8 cellular contexts compared by ENCODE assay signal in the genomic region with DNA sequence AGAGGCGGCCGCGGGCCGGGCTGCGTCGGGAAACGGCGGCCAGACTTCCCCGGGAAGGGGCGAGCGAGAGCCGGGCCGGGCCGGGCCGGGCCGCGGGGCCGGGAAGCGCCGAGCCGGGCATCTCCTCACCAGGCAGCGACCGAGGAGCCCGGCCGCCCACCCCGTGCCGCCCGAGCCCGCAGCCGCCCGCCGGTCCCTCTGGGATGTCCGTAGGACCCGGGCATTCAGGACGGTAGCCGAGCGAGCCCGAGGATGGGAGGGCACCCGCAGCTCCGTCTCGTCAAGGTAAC. TPM values are rescaled to one million over a fixed set of nuclear protein-coding genes. Genes with fewer than 3 reads are reported as not detected.
DNase-seq lines count a peak whose midpoint lies in the region; ATAC-seq, FAIRE-seq and TF ChIP-seq lines count a peak whose summit lies in the region.

Gene CRHR1, plus strand, starts transcription at position 28 of the 290 bp plus-strand sequence. Its CDS starts 225 bp downstream, at position 253.

- H3K27me3 Mint-ChIP-seq in central memory CD8-positive, alpha-beta T cell = peaks cover 85% of the 10 kb centered on the region
- peaks cover 82% of the 10 kb centered on the region for H3K27me3 Mint-ChIP-seq in type B pancreatic cell

- H3K9me3 ChIP-seq in muscle layer of colon (ENCODE audit: low read length) = no peaks in the 10 kb centered on the region

- H3K27ac Mint-ChIP-seq in central memory CD8-positive, alpha-beta T cell (ENCODE audit: low read depth) = no peak within 1 kb of the TSS
- no peak within 1 kb of the TSS for H3K27ac Mint-ChIP-seq in type B pancreatic cell

- peak within 1 kb of the TSS; percentile 45 to 57 for H3K4me3 ChIP-seq in muscle layer of colon (ENCODE audit: low read depth in 1 of 2, low read length in 2 of 2)

- peak within 1 kb of the TSS; percentile 70 for H3K4me3 Mint-ChIP-seq in central memory CD8-positive, alpha-beta T cell
- peak within 1 kb of the TSS; percentile 87 for H3K4me3 Mint-ChIP-seq in type B pancreatic cell

- no peaks in the 10 kb centered on the region for H3K36me3 Mint-ChIP-seq in central memory CD8-positive, alpha-beta T cell (ENCODE audit: insufficient read depth)
- no peaks in the 10 kb centered on the region for H3K36me3 Mint-ChIP-seq in type B pancreatic cell

- H3K9ac ChIP-seq in muscle layer of colon (ENCODE audit: low read length) = no peak within 1 kb of the TSS

- no peak for ATAC-seq in central memory CD8-positive, alpha-beta T cell (replicated peaks; ENCODE audit: extremely low read depth, poor library complexity, severe bottlenecking)

- FAIRE-seq in GM19239 (lab: Jason Lieb, UNC) = no peak

- peak; percentile 22 for DNase-seq in activated T-cell treated with anti-CD3 and anti-CD28 coated beads, Interleukin-2, amount 50 U/mL, for 1 hour
- no peak for DNase-seq in activated T-cell treated with anti-CD3 and anti-CD28 coated beads, Interleukin-2, amount 50 U/mL, for 48 hours
- DNase-seq in central memory CD8-positive, alpha-beta T cell (ENCODE audit: low spot score in 2 of 2) = no peak
- DNase-seq in type B pancreatic cell (ENCODE audit: extremely low spot score, unreplicated experiment) = no peak
- no peak for DNase-seq in H4 (ENCODE audit: low spot score)
- no peak for DNase-seq in GM19239 (ENCODE audit: insufficient read length, low spot score)
- no peak for DNase-seq in DMS 273 treated with DMSO at 0.1 percent for 48 hours (lab: John Stamatoyannopoulos, UW)

- TF ChIP-seq CTCF in type B pancreatic cell (conservative IDR thresholded peaks at IDR 0.05) = no peak

- H3K36me3 ChIP-seq in muscle layer of colon (ENCODE audit: insufficient read depth, low read length) = no peaks in the 10 kb centered on the region

- no peak within 1 kb of the TSS for H3K27ac ChIP-seq in muscle layer of colon (ENCODE audit: low read depth, low read length)

- H3K4me1 ChIP-seq in muscle layer of colon (ENCODE audit: insufficient read depth, low read length) = no peaks in the 10 kb centered on the region

- H3K9me3 Mint-ChIP-seq in central memory CD8-positive, alpha-beta T cell = no peaks in the 10 kb centered on the region
- H3K9me3 Mint-ChIP-seq in type B pancreatic cell = no peaks in the 10 kb centered on the region

- no peaks in the 10 kb centered on the region for H3K4me1 Mint-ChIP-seq in central memory CD8-positive, alpha-beta T cell
- no peaks in the 10 kb centered on the region for H3K4me1 Mint-ChIP-seq in type B pancreatic cell (ENCODE audit: unreplicated experiment)

- H3K27me3 ChIP-seq in muscle layer of colon (ENCODE audit: control insufficient read depth in 1 of 2, insufficient read depth in 2 of 2, low read length in 2 of 2) = peaks cover 0 to 38% of the 10 kb centered on the region in 2 donors

RNA-seq across cellular contexts. Expression of gene CRHR1, which starts in this region (rescaled TPM):
- total RNA-seq in type B pancreatic cell (ENCODE audit: low replicate concordance) = 0.17 and 0.43 TPM in 2 replicates
- 1.2 and 3.6 TPM in 2 replicates for total RNA-seq in H4 (2014; rRNA removed; shearing (Covaris generic))
